In the genomic region with DNA sequence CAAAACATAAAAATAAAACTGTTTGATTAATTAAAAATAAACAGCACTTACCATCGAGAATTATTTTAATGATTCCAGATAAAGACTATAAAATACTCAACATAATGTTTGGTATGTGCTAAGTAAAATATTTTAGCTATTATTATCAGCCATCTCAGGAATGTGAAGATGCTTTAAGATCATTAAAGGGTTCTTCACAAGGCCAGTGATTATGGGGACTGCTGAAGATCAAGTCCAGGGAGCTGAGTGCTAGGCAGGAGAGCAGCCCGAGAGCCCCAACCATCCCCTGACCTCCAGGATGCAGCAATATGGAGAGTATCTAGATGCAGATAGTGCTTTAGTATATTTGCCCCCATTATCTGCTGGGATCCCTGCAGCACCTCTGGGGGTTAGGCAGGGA, we compare ENCODE assay signal across 32 cellular contexts. TPM values are rescaled to one million over a fixed set of nuclear protein-coding genes. Genes with fewer than 3 reads are reported as not detected.
"Had no signal": no experiment of that assay in that cellular context is flagged by ENCODE, and none has a peak within 500 bp of the region (broad histone marks: within the 10 kb centered on the region; RNA-seq: fewer than 3 reads in every experiment).

No MANE protein-coding gene starts in this region.

- H3K9me3 Mint-ChIP-seq: activated B cell treated with CpG ODN at 0.5 μM for 24 hours; activated CD8-positive, alpha-beta T cell treated with anti-CD3 and anti-CD28 coated beads for 36 hours; activated T-cell treated with anti-CD3 and anti-CD28 coated beads, Interleukin-2, amount 50 U/mL, for 4 hours; activated T-helper 17 cell treated with anti-CD3 and anti-CD28 coated beads, Interleukin-2, amount 50 U/mL, for 72 hours; effector memory CD8-positive, alpha-beta T cell; T-helper 2 cell treated with Interferon-gamma antibody and Interleukin-4, amounts not matched to agents 5 μg/mL and 100 μg/mL, for 36 hours had no signal

- H3K27ac Mint-ChIP-seq: activated B cell treated with CpG ODN at 0.5 μM for 24 hours; activated CD8-positive, alpha-beta T cell treated with anti-CD3 and anti-CD28 coated beads for 36 hours; activated naive CD8-positive, alpha-beta T cell; activated T-helper 17 cell treated with anti-CD3 and anti-CD28 coated beads, Interleukin-2, amount 50 U/mL, for 72 hours; effector memory CD8-positive, alpha-beta T cell; T-helper 17 cell; T-helper 2 cell treated with Interferon-gamma antibody and Interleukin-4, amounts not matched to agents 5 μg/mL and 100 μg/mL, for 36 hours had no signal

- H3K4me3 Mint-ChIP-seq: activated B cell treated with CpG ODN at 0.5 μM for 24 hours; activated CD8-positive, alpha-beta T cell treated with anti-CD3 and anti-CD28 coated beads for 36 hours; activated naive CD8-positive, alpha-beta T cell; activated T-cell treated with anti-CD3 and anti-CD28 coated beads, Interleukin-2, amount 50 U/mL, for 4 hours; activated T-helper 17 cell treated with anti-CD3 and anti-CD28 coated beads, Interleukin-2, amount 50 U/mL, for 72 hours; effector memory CD8-positive, alpha-beta T cell; T-helper 17 cell; T-helper 2 cell treated with Interferon-gamma antibody and Interleukin-4, amounts not matched to agents 5 μg/mL and 100 μg/mL, for 36 hours had no signal

- H3K4me1 ChIP-seq: gastrocnemius medialis had no signal

- H3K36me3 Mint-ChIP-seq: activated naive CD8-positive, alpha-beta T cell had no signal

- DNase-seq: activated B cell treated with CpG ODN at 0.5 μM for 24 hours; activated CD4-positive, alpha-beta T cell treated with anti-CD3 and anti-CD28 coated beads for 48 hours; activated CD4-positive, alpha-beta T cell treated with anti-CD3 and anti-CD28 coated beads, Interleukin-2, amount 50 U/mL, for 1 hour; activated CD4-positive, alpha-beta T cell treated with anti-CD3 and anti-CD28 coated beads, Interleukin-2, amount 50 U/mL, for 48 hours; activated CD8-positive, alpha-beta memory T cell treated with anti-CD3 and anti-CD28 coated beads for 24 hours; activated CD8-positive, alpha-beta T cell treated with anti-CD3 and anti-CD28 coated beads for 36 hours; activated effector memory CD4-positive, alpha-beta T cell treated with Interleukin-2 at 50 U/mL for 16 hours; activated gamma-delta T cell treated with Interleukin-2 at 50 U/mL for 16 hours; activated naive CD4-positive, alpha-beta T cell treated with anti-CD3 and anti-CD28 coated beads, Interleukin-2, amount 50 U/mL, for 16 hours; activated naive CD4-positive, alpha-beta T cell treated with Interleukin-2 at 50 U/mL for 16 hours; activated T-cell treated with anti-CD3 and anti-CD28 coated beads, Interleukin-2, amount 50 U/mL, for 4 hours; amygdala; aorta; body of pancreas; caudate nucleus; cortex of kidney; dermis blood vessel endothelial cell; effector CD4-positive, alpha-beta T cell; effector memory CD8-positive, alpha-beta T cell; erythroblast; foreskin keratinocyte; gastrocnemius medialis; glutamatergic neuron; heart left ventricle; T-helper 17 cell; T1000; WERI-Rb-1 had no signal

- ATAC-seq: activated CD4-positive, CD25-positive, alpha-beta regulatory T cell treated with anti-CD3 and anti-CD28 coated beads, Interleukin-2, amount 50 U/mL, for 24 hours; activated CD8-positive, alpha-beta T cell treated with anti-CD3 and anti-CD28 coated beads for 36 hours; activated T-cell treated with anti-CD3 and anti-CD28 coated beads, Interleukin-2, amount 50 U/mL, for 4 hours; activated T-helper 17 cell treated with anti-CD3 and anti-CD28 coated beads, Interleukin-2, amount 50 U/mL, for 72 hours; body of pancreas; effector memory CD8-positive, alpha-beta T cell; foreskin keratinocyte; gastrocnemius medialis; heart left ventricle; T-helper 17 cell had no signal

- H3K36me3 ChIP-seq: esophagus muscularis mucosa, gastrocnemius medialis, heart left ventricle, WERI-Rb-1 had no signal

- H3K27me3 ChIP-seq: body of pancreas, foreskin keratinocyte had no signal

- H3K4me3 ChIP-seq: body of pancreas, esophagus muscularis mucosa, gastrocnemius medialis, heart left ventricle had no signal

- H3K27ac ChIP-seq: body of pancreas, esophagus muscularis mucosa, foreskin keratinocyte, gastrocnemius medialis, heart left ventricle, WERI-Rb-1 had no signal

- H3K9me3 ChIP-seq: body of pancreas, esophagus muscularis mucosa, gastrocnemius medialis, heart left ventricle had no signal

RNA-seq across cellular contexts. Expression of a gene that starts 4.6 kb away (rescaled TPM):
- total RNA-seq: activated B cell treated with CpG ODN at 0.5 μM for 24 hours had no signal
